Comparison of ENCODE assay signal across 7 cellular contexts in genomic region chr3:101975415-101975814, GRCh38.
A peak's percentile ranks its signal among the peaks of the same experiment; 100 is the strongest.
ATAC-seq lines count a peak whose summit lies in the region.

No MANE protein-coding gene starts in this region.

- peak; percentile 42 for ATAC-seq in GM18511 (IDR thresholded peaks at IDR 0.05; ENCODE audit: unreplicated experiment)
- ATAC-seq in GM18861 (IDR thresholded peaks at IDR 0.05; ENCODE audit: unreplicated experiment), result peak; percentile 29
- ATAC-seq in GM19324 (IDR thresholded peaks at IDR 0.05; ENCODE audit: low FRiP score, unreplicated experiment), result peak; percentile 48
- ATAC-seq in GM21390 (IDR thresholded peaks at IDR 0.05; ENCODE audit: unreplicated experiment), result peak; percentile 28
- peak; percentile 44 for ATAC-seq in HG02763 (IDR thresholded peaks at IDR 0.05; ENCODE audit: unreplicated experiment)
- peak; percentile 32 for ATAC-seq in HG03025 (IDR thresholded peaks at IDR 0.05; ENCODE audit: low FRiP score, unreplicated experiment)
- ATAC-seq in HG03439 (IDR thresholded peaks at IDR 0.05; ENCODE audit: unreplicated experiment), result peak; percentile 39

Comparison
In these comparisons a context has a peak if more than half of its experiments do, and no peak if none do; other contexts are left out.
1. Peak in every context shown above with its lines: ATAC-seq.